11 cellular contexts compared by ENCODE assay signal in genomic region chr17:324151-324571, GRCh38.
"Had no signal": no experiment of that assay in that cellular context is flagged by ENCODE, and none has a peak within 500 bp of the region (broad histone marks: within the 10 kb centered on the region; RNA-seq: fewer than 3 reads in every experiment).

No MANE protein-coding gene starts in this region.

- H3K36me3 ChIP-seq: ovary, uterus had no signal

- H3K4me1 ChIP-seq: uterus had no signal

- H3K9me2 ChIP-seq: SK-N-SH had no signal

- H3K27me3 ChIP-seq: hepatocyte, ovary, uterus had no signal

- H3K27ac ChIP-seq: hepatocyte, ovary, uterus had no signal

- H3K9me3 ChIP-seq: ovary, SK-N-SH, uterus had no signal

- H3K79me2 ChIP-seq: hepatocyte had no signal

- H2AFZ ChIP-seq: hepatocyte had no signal

- DNase-seq: activated CD4-positive, alpha-beta memory T cell treated with anti-CD3 and anti-CD28 coated beads, Interleukin-2, amount 10 ng/mL, durations not matched to agents 7 days and 5 days; activated CD4-positive, alpha-beta T cell treated with anti-CD3 and anti-CD28 coated beads for 1 hour; activated gamma-delta T cell; activated T-cell treated with anti-CD3 and anti-CD28 coated beads, Interleukin-2, amount 50 U/mL, for 24 hours; anterior cingulate cortex; SK-N-SH; stimulated activated CD4-positive, alpha-beta T cell treated with anti-CD3 and anti-CD28 coated beads, Interleukin-2, amount 100 ng/mL, for 48 hours; T-helper 1 cell; uterus had no signal

- H3K4me3 ChIP-seq: hepatocyte, ovary, uterus had no signal

- H3K4me2 ChIP-seq: hepatocyte, SK-N-SH had no signal

- H3K9ac ChIP-seq: SK-N-SH had no signal
